15 cellular contexts compared by ENCODE assay signal in the genomic region with DNA sequence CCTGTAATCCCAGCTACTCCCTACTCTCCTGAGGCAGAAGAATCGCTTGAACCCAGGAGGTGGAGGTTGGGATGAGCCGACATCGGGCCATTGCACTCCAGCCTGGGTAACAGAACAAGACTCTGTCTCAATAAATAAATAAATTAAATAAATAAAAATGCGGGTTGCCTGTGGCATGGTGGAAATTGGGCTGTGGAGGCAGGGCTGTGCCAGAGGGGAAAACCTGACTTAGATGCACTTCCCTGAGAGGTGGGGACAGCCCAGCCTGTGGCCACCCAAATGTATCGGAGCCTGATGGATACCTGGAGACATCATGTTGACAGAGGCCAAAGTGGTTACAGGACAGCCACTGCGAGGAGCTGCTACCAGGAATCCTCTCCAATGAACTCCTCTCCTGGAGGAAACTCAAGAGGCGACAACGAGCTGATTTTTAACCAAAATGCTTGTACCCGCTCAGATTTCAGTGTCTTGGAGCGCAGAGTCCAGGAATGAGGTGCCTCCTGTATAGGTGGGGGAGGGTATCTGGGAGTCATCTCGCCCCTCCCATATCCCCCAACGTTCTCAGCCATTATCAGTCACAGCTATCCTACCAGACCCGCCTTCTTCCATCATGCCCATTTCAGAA. TPM values are rescaled to one million over a fixed set of nuclear protein-coding genes. Genes with fewer than 3 reads are reported as not detected.
A peak's percentile ranks its signal among the peaks of the same experiment; 100 is the strongest.
DNase-seq lines count a peak whose midpoint lies in the region; ATAC-seq and TF ChIP-seq lines count a peak whose summit lies in the region.
"Had no signal": no experiment of that assay in that cellular context is flagged by ENCODE, and none has a peak within 500 bp of the region (broad histone marks: within the 10 kb centered on the region; RNA-seq: fewer than 3 reads in every experiment).

No MANE protein-coding gene starts in this region.

- POLR2A ChIA-PET in IMR-90 (lab: Charles Lee; ENCODE audit: unreplicated experiment) = no interaction called here

- H3K9me1 ChIP-seq in IMR-90 (ENCODE audit: insufficient read depth, low read length) = no peaks in the 10 kb centered on the region

- H2BK120ac ChIP-seq in IMR-90 (ENCODE audit: low read depth, low read length) = no peak overlapping the region

- H3K36me3 Mint-ChIP-seq in activated naive CD4-positive, alpha-beta T cell treated with anti-CD3 and anti-CD28 coated beads for 36 hours (ENCODE audit: low read depth) = peaks cover 15% of the 10 kb centered on the region
- peaks cover 31% of the 10 kb centered on the region for H3K36me3 Mint-ChIP-seq in activated naive CD8-positive, alpha-beta T cell treated with anti-CD3 and anti-CD28 coated beads for 36 hours

- CTCF ChIA-PET in activated naive CD4-positive, alpha-beta T cell treated with anti-CD3 and anti-CD28 coated beads for 36 hours (lab: Charles Lee) = interaction anchor here (0.6 to 1.6 kb wide), 4 partner anchors 74 to 155 kb away, joined by 3 to 5 read pairs (median 3); no protein-coding TSS in a partner anchor
- CTCF ChIA-PET in IMR-90 (lab: Yijun Ruan, JAX) = interaction anchor here (1.1 kb wide), 1 partner anchor 260 kb away, joined by 3 read pairs; no protein-coding TSS in a partner anchor

- peak overlapping the region; percentile 54 for H3K27ac Mint-ChIP-seq in activated naive CD4-positive, alpha-beta T cell treated with anti-CD3 and anti-CD28 coated beads for 36 hours
- peak overlapping the region; percentile 98 for H3K27ac Mint-ChIP-seq in activated naive CD8-positive, alpha-beta T cell treated with anti-CD3 and anti-CD28 coated beads for 36 hours
- H3K27ac Mint-ChIP-seq: memory B cell had no signal

- no peak overlapping the region for H2BK20ac ChIP-seq in IMR-90 (ENCODE audit: low read depth, low read length)

- H4K8ac ChIP-seq in IMR-90 (ENCODE audit: low read depth in 2 of 2, low read length in 2 of 2) = no peak overlapping the region

- in situ Hi-C loops in IMR-90 (cut with MboI; ENCODE audit: low sequenced_read_pairs) = no loop called here
- in situ Hi-C loops in gastrocnemius medialis (cut with MboI; ENCODE audit: low sequenced_read_pairs in 4 of 4) = no loop called here
- in situ Hi-C loops in G401 (cut with HindIII; ENCODE audit: low sequenced_read_pairs) = no loop called here

- dilution Hi-C loops in IMR-90 (cut with HindIII; ENCODE audit: low sequenced_read_pairs, unreplicated experiment) = no loop called here

- TF ChIP-seq CTCF in IMR-90 (conservative IDR thresholded peaks at IDR 0.05; ENCODE audit: low read depth, low read length) = no peak
- TF ChIP-seq CTCF in gastrocnemius medialis (IDR thresholded peaks at IDR 0.05 in 4 of 5, conservative IDR thresholded peaks at IDR 0.05 in 1 of 5) = no peak

- H3K27me3 ChIP-seq in IMR-90 (ENCODE audit: control insufficient read depth, insufficient read depth, low read length) (no peaks in the 10 kb centered on the region), gastrocnemius medialis (no peaks in the 10 kb centered on the region)

- peaks cover 15% of the 10 kb centered on the region for H3K4me1 Mint-ChIP-seq in activated naive CD4-positive, alpha-beta T cell treated with anti-CD3 and anti-CD28 coated beads for 36 hours (ENCODE audit: low read depth)
- H3K4me1 Mint-ChIP-seq in activated naive CD8-positive, alpha-beta T cell treated with anti-CD3 and anti-CD28 coated beads for 36 hours = peaks cover 19% of the 10 kb centered on the region

- intact Hi-C loops in activated naive CD4-positive, alpha-beta T cell treated with anti-CD3 and anti-CD28 coated beads for 36 hours (cut with micrococcal nuclease) = no loop called here
- intact Hi-C loops in IMR-90 (cut with micrococcal nuclease) (no loop called here), gastrocnemius medialis (cut with DNase I; ENCODE audit: low total_unique reads) (no loop called here)

- H3K4me1 ChIP-seq in IMR-90 (ENCODE audit: control insufficient read depth, insufficient read depth, low read length) (no peaks in the 10 kb centered on the region; the same call in 1 of the 2 replicates), gastrocnemius medialis (peaks cover 8 to 13% of the 10 kb centered on the region in 2 donors)

- no peaks in the 10 kb centered on the region for H3K27me3 Mint-ChIP-seq in activated naive CD4-positive, alpha-beta T cell treated with anti-CD3 and anti-CD28 coated beads for 36 hours (ENCODE audit: low read depth)
- H3K27me3 Mint-ChIP-seq in activated naive CD8-positive, alpha-beta T cell treated with anti-CD3 and anti-CD28 coated beads for 36 hours = peaks cover 3% of the 10 kb centered on the region
- H3K27me3 Mint-ChIP-seq: memory B cell; stimulated activated memory B cell treated with anti-CD40 and anti-IgM and Interleukin-4, amounts not matched to agents 10 μg/mL and 1 μg/mL and 100 μg/mL, for 72 hours had no signal

- no peak overlapping the region for H3K4ac ChIP-seq in IMR-90 (ENCODE audit: low read depth, low read length)

- no peak overlapping the region for H2BK15ac ChIP-seq in IMR-90 (ENCODE audit: low read depth, low read length)

- H3K18ac ChIP-seq in IMR-90 (ENCODE audit: low read depth, low read length) = no peak overlapping the region

- no peak overlapping the region for H3K56ac ChIP-seq in IMR-90 (ENCODE audit: extremely low read depth, insufficient read depth, low read length)

- no CpG with 5 or more reads among the region's 13 CpGs for WGBS in IMR-90 (ENCODE audit: extremely low coverage in 2 of 2, insufficient read length in 1 of 2), 2 experiments

- peak overlapping the region; percentile 98 for H3K4me3 Mint-ChIP-seq in activated naive CD4-positive, alpha-beta T cell treated with anti-CD3 and anti-CD28 coated beads for 36 hours
- peak overlapping the region; percentile 95 for H3K4me3 Mint-ChIP-seq in activated naive CD8-positive, alpha-beta T cell treated with anti-CD3 and anti-CD28 coated beads for 36 hours
- H3K4me3 Mint-ChIP-seq: memory B cell had no signal

- H2AFZ ChIP-seq in IMR-90 (replicated peaks; ENCODE audit: low read length, poor library complexity) = no peak overlapping the region

- BruUV-seq in IMR-90 (replicated peaks; lab: Mats Ljungman, UMichigan) = no TSS peak

- no peak overlapping the region for H4K5ac ChIP-seq in IMR-90 (ENCODE audit: low read depth, low read length)

- H3K36me3 ChIP-seq in IMR-90 (ENCODE audit: control insufficient read depth, insufficient read depth, low read length) (peaks cover 23% of the 10 kb centered on the region), gastrocnemius medialis (peaks cover 0 to 14% of the 10 kb centered on the region in 2 donors)

- H4K91ac ChIP-seq in IMR-90 (ENCODE audit: insufficient read depth, low read depth, low read length) = no peak overlapping the region

- H3K4me2 ChIP-seq in IMR-90 (ENCODE audit: low read depth, low read length) = no peak overlapping the region

- no peak for DNase-seq in activated naive CD4-positive, alpha-beta T cell treated with anti-CD3 and anti-CD28 coated beads for 36 hours
- no peak for DNase-seq in activated naive CD4-positive, alpha-beta T cell treated with Interleukin-2 at 50 U/mL for 16 hours
- no peak for DNase-seq in IMR-90
- DNase-seq in activated naive CD8-positive, alpha-beta T cell treated with anti-CD3 and anti-CD28 coated beads for 36 hours = no peak
- no peak for DNase-seq in gastrocnemius medialis
- DNase-seq in G401 (ENCODE audit: low spot score) = no peak
- DNase-seq: activated effector memory CD4-positive, alpha-beta T cell treated with Interleukin-2 at 50 U/mL for 16 hours; NCI-H345; psoas muscle; RPMI8226 had no signal

- H3K14ac ChIP-seq in IMR-90 (replicated peaks; ENCODE audit: low read depth, low read length) = no peak overlapping the region

- no peak for TF ChIP-seq RAD21 in IMR-90 (IDR thresholded peaks at IDR 0.05; ENCODE audit: low read length)

- ATAC-seq in IMR-90 (ENCODE audit: low read depth) = no peak
- ATAC-seq in gastrocnemius medialis = no peak
- ATAC-seq in GM21619 (IDR thresholded peaks at IDR 0.05; ENCODE audit: unreplicated experiment) = no peak
- no peak for ATAC-seq in HG03039 (IDR thresholded peaks at IDR 0.05; ENCODE audit: unreplicated experiment)
- ATAC-seq: esophagus mucosa; psoas muscle; stimulated activated memory B cell treated with anti-CD40 and anti-IgM and Interleukin-4, amounts not matched to agents 10 μg/mL and 1 μg/mL and 100 μg/mL, for 72 hours had no signal

- peaks cover 9 to 38% of the 10 kb centered on the region in 2 experiments; a peak in 3 of 4 replicates for H3K79me1 ChIP-seq in IMR-90 (ENCODE audit: low read depth in 1 of 2, low read length in 2 of 2)

- TF ChIP-seq POLR2A in IMR-90 (IDR thresholded peaks at IDR 0.05; ENCODE audit: low read depth, low read length) (no peak), gastrocnemius medialis (IDR thresholded peaks at IDR 0.05) (no peak)

- no peaks in the 10 kb centered on the region for H3K9me3 Mint-ChIP-seq in activated naive CD4-positive, alpha-beta T cell treated with anti-CD3 and anti-CD28 coated beads for 36 hours
- H3K9me3 Mint-ChIP-seq in activated naive CD8-positive, alpha-beta T cell treated with anti-CD3 and anti-CD28 coated beads for 36 hours = no peaks in the 10 kb centered on the region
- H3K9me3 Mint-ChIP-seq: memory B cell; stimulated activated memory B cell treated with anti-CD40 and anti-IgM and Interleukin-4, amounts not matched to agents 10 μg/mL and 1 μg/mL and 100 μg/mL, for 72 hours had no signal

- no peaks in the 10 kb centered on the region for H4K20me1 ChIP-seq in IMR-90 (ENCODE audit: insufficient read depth, low read length)

- H2AK9ac ChIP-seq in IMR-90 (replicated peaks; ENCODE audit: low read depth, low read length, poor library complexity) = no peak overlapping the region

- peak overlapping the region; percentile 32; the same call in 1 of the 2 replicates for H3K23ac ChIP-seq in IMR-90 (ENCODE audit: low read depth, low read length)

- H3K9me3 ChIP-seq in IMR-90 (ENCODE audit: control insufficient read depth, insufficient read depth, low read length) (no peaks in the 10 kb centered on the region), gastrocnemius medialis (no peaks in the 10 kb centered on the region)
- H3K9me3 ChIP-seq: psoas muscle had no signal

- no peak overlapping the region for H3K9ac ChIP-seq in IMR-90 (ENCODE audit: low read depth, low read length)

- no peak overlapping the region for H2AK5ac ChIP-seq in IMR-90 (ENCODE audit: low read depth, low read length)

- H3K27ac ChIP-seq in IMR-90 (ENCODE audit: insufficient read depth, low read length) = no peak overlapping the region
- peak overlapping the region; percentile 82 to 96 (median 93) for H3K27ac ChIP-seq in gastrocnemius medialis

- H3K4me3 ChIP-seq in IMR-90 (ENCODE audit: insufficient read depth, low read depth, low read length) (no peak overlapping the region), gastrocnemius medialis (no peak overlapping the region)

- no peak overlapping the region for H2BK5ac ChIP-seq in IMR-90 (ENCODE audit: low read depth, low read length, poor library complexity, severe bottlenecking)

RNA-seq across cellular contexts. Expression of a gene that starts 32.3 kb away (rescaled TPM):
- 10 to 100 TPM; 43.4 to 46.0 TPM for total RNA-seq in activated naive CD4-positive, alpha-beta T cell treated with anti-CD3 and anti-CD28 coated beads for 36 hours
- 52.2 and 69.5 TPM in 2 replicates for total RNA-seq in IMR-90 (2012; rRNA removed)
- polyA plus RNA-seq in IMR-90 (2012; rRNA removed) = 41.1 and 44.7 TPM in 2 replicates
- 24.2 and 33.9 TPM in 2 replicates for polyA plus RNA-seq in IMR-90 (2012; cell fraction: cytosol; rRNA removed)
- polyA plus RNA-seq in IMR-90 (2012; cell fraction: nucleus; rRNA removed; ENCODE audit: low replicate concordance) = 20.1 and 38.5 TPM in 2 replicates
- 10 to 100 TPM; 67.4 to 72.1 TPM for total RNA-seq in activated naive CD8-positive, alpha-beta T cell treated with anti-CD3 and anti-CD28 coated beads for 36 hours
- 100 to 1,000 TPM in 2 of 4 donors, 10 to 100 TPM in 2; 44.6 to 112 (median 88.1) TPM for total RNA-seq in gastrocnemius medialis
- 39.3 and 69.5 TPM in 2 replicates for total RNA-seq in G401 (2014; rRNA removed; shearing (Covaris generic))

RNA-seq across cellular contexts. Expression of a gene that starts 59.9 kb away (rescaled TPM):
- 1 to 10 TPM; 9.3 to 9.9 TPM for total RNA-seq in activated naive CD4-positive, alpha-beta T cell treated with anti-CD3 and anti-CD28 coated beads for 36 hours
- total RNA-seq in IMR-90 (2012; rRNA removed) (16.4 and 17.4 TPM in 2 replicates), gastrocnemius medialis (10 to 100 TPM; 12.8 to 27.7 (median 22.1) TPM)
- polyA plus RNA-seq in IMR-90 (2012; rRNA removed) = 17.7 and 18.3 TPM in 2 replicates
- 13.0 and 21.7 TPM in 2 replicates for polyA plus RNA-seq in IMR-90 (2012; cell fraction: cytosol; rRNA removed)
- polyA plus RNA-seq in IMR-90 (2012; cell fraction: nucleus; rRNA removed; ENCODE audit: low replicate concordance) = 13.5 and 18.2 TPM in 2 replicates
- total RNA-seq in activated naive CD8-positive, alpha-beta T cell treated with anti-CD3 and anti-CD28 coated beads for 36 hours = 10 to 100 TPM; 21.5 to 23.3 TPM
- total RNA-seq in G401 (2014; rRNA removed; shearing (Covaris generic)) = 32.7 and 35.9 TPM in 2 replicates
